In the genomic region with DNA sequence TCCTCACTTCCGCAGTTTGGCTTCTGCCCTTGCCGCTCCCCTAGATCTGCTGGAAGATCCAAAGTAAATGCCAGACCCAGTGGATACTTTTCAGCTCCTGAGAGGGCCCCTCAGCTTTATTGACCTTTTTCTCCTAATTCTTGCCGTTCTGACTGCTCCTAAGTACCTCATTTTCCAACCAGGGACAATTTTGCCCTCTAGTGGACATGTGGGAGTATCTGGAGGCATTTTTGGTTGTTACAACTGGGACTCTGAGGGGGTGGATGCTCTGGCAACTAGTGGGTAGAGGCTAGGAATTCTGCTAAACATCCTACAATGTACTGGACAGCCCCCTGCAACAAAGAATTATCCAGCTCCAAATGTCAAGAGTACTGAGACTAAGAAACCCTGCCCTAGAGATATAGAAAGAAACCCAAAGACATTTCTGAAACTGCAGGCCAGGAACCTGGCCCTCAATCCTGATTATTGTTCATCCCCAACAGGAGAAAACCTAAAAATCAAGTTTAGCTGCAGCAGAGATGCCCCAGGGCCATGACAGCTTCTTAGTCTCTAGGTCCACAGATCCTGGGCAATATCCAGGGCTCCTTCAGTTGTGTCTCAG, we compare ENCODE assay signal across 8 cellular contexts. TPM values are rescaled to one million over a fixed set of nuclear protein-coding genes. Genes with fewer than 3 reads are reported as not detected.
DNase-seq lines count a peak whose midpoint lies in the region; ATAC-seq and TF ChIP-seq lines count a peak whose summit lies in the region.

No MANE protein-coding gene starts in this region.

- H3K4me3 Mint-ChIP-seq in activated T-cell treated with anti-CD3 and anti-CD28 coated beads, Interleukin-2, amount 50 U/mL, for 4 hours: no peak overlapping the region

- peak; percentile 42 for TF ChIP-seq CTCF in left ventricle myocardium inferior (IDR thresholded peaks at IDR 0.05; ENCODE audit: borderline replicate concordance)
- peak; percentile 54 for TF ChIP-seq CTCF in foreskin keratinocyte (conservative IDR thresholded peaks at IDR 0.05)

- intact Hi-C loops in left ventricle myocardium inferior (cut with micrococcal nuclease): no loop called here
- intact Hi-C loops in cardiac septum (cut with DNase I): no loop called here

- H3K9me3 Mint-ChIP-seq in activated T-cell treated with anti-CD3 and anti-CD28 coated beads, Interleukin-2, amount 50 U/mL, for 4 hours: no peaks in the 10 kb centered on the region

- no peaks in the 10 kb centered on the region for H3K9me3 ChIP-seq in left ventricle myocardium inferior (replicated peaks)

- no peak overlapping the region for H3K27ac ChIP-seq in left ventricle myocardium inferior (replicated peaks)
- no peak overlapping the region for H3K27ac ChIP-seq in foreskin keratinocyte

- H3K36me3 Mint-ChIP-seq in activated T-cell treated with anti-CD3 and anti-CD28 coated beads, Interleukin-2, amount 50 U/mL, for 4 hours (ENCODE audit: insufficient read depth): no peaks in the 10 kb centered on the region

- peaks cover 4% of the 10 kb centered on the region for H3K4me1 Mint-ChIP-seq in activated T-cell treated with anti-CD3 and anti-CD28 coated beads, Interleukin-2, amount 50 U/mL, for 4 hours (ENCODE audit: low read depth)

- H3K27me3 Mint-ChIP-seq in activated T-cell treated with anti-CD3 and anti-CD28 coated beads, Interleukin-2, amount 50 U/mL, for 4 hours (ENCODE audit: low read depth): no peaks in the 10 kb centered on the region

- no peak overlapping the region for H3K4me3 ChIP-seq in left ventricle myocardium inferior

- H3K27me3 ChIP-seq in left ventricle myocardium inferior (ENCODE audit: low read depth): no peaks in the 10 kb centered on the region
- H3K27me3 ChIP-seq in foreskin keratinocyte: no peaks in the 10 kb centered on the region

- DNase-seq in left ventricle myocardium inferior: no peak
- no peak for DNase-seq in cardiac septum (ENCODE audit: low spot score)
- peak; percentile 7 for DNase-seq in RPMI7951 (ENCODE audit: low read depth)
- no peak for DNase-seq in foreskin keratinocyte
- no peak for DNase-seq in stimulated activated CD4-positive, alpha-beta T cell treated with anti-CD3 and anti-CD28 coated beads, Interleukin-1b, Interleukin-23, amount 100 ng/mL, for 48 hours
- DNase-seq in kidney glomerular epithelial cell (lab: John Stamatoyannopoulos, UW): no peak
- no peak for DNase-seq in activated T-cell treated with anti-CD3 and anti-CD28 coated beads, Interleukin-2, amount 50 U/mL, for 4 hours
- no peak for DNase-seq in activated T-cell treated with anti-CD3 and anti-CD28 coated beads, Interleukin-2, amount 50 U/mL, for 48 hours

- peak; percentile 28 for ATAC-seq in foreskin keratinocyte
- no peak for ATAC-seq in activated T-cell treated with anti-CD3 and anti-CD28 coated beads, Interleukin-2, amount 50 U/mL, for 4 hours

- no peaks in the 10 kb centered on the region for H3K36me3 ChIP-seq in left ventricle myocardium inferior

- H3K4me1 ChIP-seq in left ventricle myocardium inferior: no peaks in the 10 kb centered on the region
- no peaks in the 10 kb centered on the region for H3K4me1 ChIP-seq in foreskin keratinocyte

RNA-seq across cellular contexts. Expression of gene TEX13B, which starts 3.4 kb away (rescaled TPM):
- total RNA-seq in left ventricle myocardium inferior (not detected), cardiac septum (not detected), foreskin keratinocyte (not detected in 2 replicates)
- 0.12 TPM in 1 of 2 replicates, not detected in the other for total RNA-seq in RPMI7951 (2014; rRNA removed; shearing (Covaris generic))
- polyA plus RNA-seq in foreskin keratinocyte: not detected in 2 replicates
- not detected for total RNA-seq in activated T-cell treated with anti-CD3 and anti-CD28 coated beads, Interleukin-2, amount 50 U/mL, for 4 hours
